Comparison of ENCODE assay signal across 24 cellular contexts in the genomic region with DNA sequence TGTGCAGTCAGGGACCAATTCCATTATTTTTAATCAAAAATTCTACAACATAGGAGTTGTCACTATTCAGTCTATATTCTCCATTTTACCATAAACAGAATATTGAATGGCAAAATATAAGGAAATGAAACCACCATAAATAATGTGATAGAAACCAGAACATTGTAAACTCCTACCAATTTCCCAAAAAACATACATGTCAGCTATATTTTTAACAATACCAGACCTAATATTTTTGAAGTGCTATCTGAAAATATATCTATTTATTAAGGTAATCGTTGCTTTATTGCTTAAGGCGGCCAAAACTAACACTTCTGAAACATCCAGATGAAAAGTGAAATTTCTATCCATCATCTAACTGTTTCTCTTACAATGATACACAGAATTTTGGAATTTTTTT.
DNase-seq lines count a peak whose midpoint lies in the region; ATAC-seq, FAIRE-seq and TF ChIP-seq lines count a peak whose summit lies in the region.
"Had no signal": no experiment of that assay in that cellular context is flagged by ENCODE, and none has a peak within 500 bp of the region (broad histone marks: within the 10 kb centered on the region; RNA-seq: fewer than 3 reads in every experiment).

No MANE protein-coding gene starts in this region.

- no peaks in the 10 kb centered on the region for H3K79me2 ChIP-seq in HepG2 (ENCODE audit: insufficient read depth, low read length)

- no peak overlapping the region for H3K9ac ChIP-seq in HepG2 (ENCODE audit: insufficient read depth, low read depth, low read length)
- H3K9ac ChIP-seq in SK-N-MC (ENCODE audit: insufficient read length): no peak overlapping the region
- H3K9ac ChIP-seq: BLaER1 had no signal

- TF ChIP-seq RAD21 in HepG2 (CRISPR knock-in tag; IDR thresholded peaks at IDR 0.05): no peak

- 1% methylated on average over 2 of the region's 2 CpGs for WGBS in HepG2 (ENCODE audit: low lambda C conversion rate)
- WGBS in right lobe of liver (ENCODE audit: insufficient coverage, low coverage, low lambda C conversion rate, missing lambda C conversion rate): 38% methylated on average over 2 of the region's 2 CpGs

- H3K9me3 ChIP-seq in HepG2 (ENCODE audit: low read length) (no peaks in the 10 kb centered on the region), right lobe of liver (no peaks in the 10 kb centered on the region), SK-N-MC (ENCODE audit: low read depth, low read length) (no peaks in the 10 kb centered on the region)
- H3K9me3 ChIP-seq: BE2C had no signal

- intact Hi-C loops in HepG2 (cut with micrococcal nuclease; ENCODE audit: unreplicated experiment): loop anchor here (10.0 kb wide), 1 partner anchor 1291 kb away; no protein-coding TSS in a partner anchor
- intact Hi-C loops in right lobe of liver (cut with DNase I): no loop called here

- no peak overlapping the region for H2AFZ ChIP-seq in HepG2 (ENCODE audit: low read length)

- H3K36me3 ChIP-seq in HepG2 (replicated peaks in 1 of 2; ENCODE audit: control insufficient read depth in 1 of 2, insufficient read depth in 2 of 2, low read length in 2 of 2) (no peaks in the 10 kb centered on the region), right lobe of liver (no peaks in the 10 kb centered on the region), SK-N-MC (ENCODE audit: insufficient read depth, low read length) (no peaks in the 10 kb centered on the region)
- H3K36me3 ChIP-seq: BE2C, BLaER1 had no signal

- no peak for FAIRE-seq in HepG2 (lab: Jason Lieb, UNC)
- peak; percentile 64 for FAIRE-seq in islet of Langerhans (lab: Jason Lieb, UNC)
- FAIRE-seq: G401.6, GM12891, GM19239 had no signal

- no peak overlapping the region for H3K4me2 ChIP-seq in HepG2 (ENCODE audit: low read depth, low read length)
- H3K4me2 ChIP-seq: BLaER1 had no signal

- H3K27ac ChIP-seq in HepG2 (ENCODE audit: extremely low read length, insufficient read depth, low read length) (no peak overlapping the region), right lobe of liver (no peak overlapping the region), SK-N-MC (peak overlapping the region; percentile 82)
- H3K27ac ChIP-seq: 22Rv1, BLaER1 had no signal

- H3K27me3 ChIP-seq in HepG2 (ENCODE audit: control insufficient read depth in 1 of 2, insufficient read depth in 2 of 2, low read length in 2 of 2) (peaks cover 7 to 36% of the 10 kb centered on the region in 2 experiments; a peak in 4 of 5 replicates), right lobe of liver (peaks cover 6 to 35% of the 10 kb centered on the region in 2 donors)

- TF ChIP-seq CTCF in HepG2 (CRISPR knock-in tag; IDR thresholded peaks at IDR 0.05) (no peak), right lobe of liver (IDR thresholded peaks at IDR 0.05) (no peak)

- in situ Hi-C loops in HepG2 (cut with HindIII; ENCODE audit: extremely low pct_ligation_motif_present, low pct_unique_long_range_greater_than_20kb): loop anchor here (10.0 kb wide), 2 partner anchors 671 to 791 kb away; no protein-coding TSS in a partner anchor

- H4K20me1 ChIP-seq in HepG2 (ENCODE audit: insufficient read depth, low read length): no peaks in the 10 kb centered on the region

- H3K4me1 ChIP-seq in HepG2 (ENCODE audit: insufficient read depth, low read length) (peaks cover 11% of the 10 kb centered on the region), right lobe of liver (peaks cover 0 to 8% (median 0%) of the 10 kb centered on the region in 4 donors)
- H3K4me1 ChIP-seq: BE2C had no signal

- no peak for DNase-seq in HepG2 (ENCODE audit: low spot score)
- DNase-seq in right lobe of liver: no peak
- no peak for DNase-seq in SK-N-MC (ENCODE audit: low read depth, low spot score)
- peak; percentile 7 for DNase-seq in superior temporal gyrus (ENCODE audit: extremely low spot score)
- no peak for DNase-seq in pons (ENCODE audit: low spot score)
- no peak for DNase-seq in DMS153 treated with DMSO at 0.1 percent for 48 hours (lab: John Stamatoyannopoulos, UW; ENCODE audit: unreplicated experiment)
- DNase-seq in KG1 (lab: John Stamatoyannopoulos, UW): no peak
- DNase-seq: ACHN; BE2C; C1 segment of cervical spinal cord; CD4-positive, alpha-beta memory T cell; CD4-positive, CD25-positive, alpha-beta regulatory T cell; CD8-positive, alpha-beta memory T cell; COR-L47; DMS 273 treated with DMSO at 0.1 percent for 48 hours; DMS153; DMS79 treated with DMSO at 0.1 percent for 48 hours; GF-D8 had no signal

- ATAC-seq in HepG2: no peak
- ATAC-seq in right lobe of liver: no peak

- TF ChIP-seq EP300 in HepG2 (IDR thresholded peaks at IDR 0.05; ENCODE audit: low read depth in 2 of 2, low read length in 2 of 2) (no peak), HepG2 (CRISPR knock-in tag; IDR thresholded peaks at IDR 0.05; ENCODE audit: borderline replicate concordance) (no peak)

- H3K4me3 ChIP-seq in HepG2 (replicated peaks in 1 of 3; ENCODE audit: insufficient read depth in 1 of 3, low read depth in 2 of 3, low read length in 3 of 3) (no peak overlapping the region), right lobe of liver (no peak overlapping the region), SK-N-MC (peak overlapping the region; percentile 25; the same call in 1 of the 2 replicates)
- H3K4me3 ChIP-seq: BLaER1 had no signal

- TF ChIP-seq POLR2A in HepG2 (IDR thresholded peaks at IDR 0.05; ENCODE audit: insufficient read depth in 1 of 2, low read depth in 2 of 2, low read length in 2 of 2): no peak
- no peak for TF ChIP-seq POLR2A in right lobe of liver (IDR thresholded peaks at IDR 0.05)

- CTCF ChIA-PET in HepG2 (lab: Yijun Ruan, JAX; ENCODE audit: low intra/inter-chr PET ratio, low total read pairs): no interaction called here

- POLR2A ChIA-PET in HepG2 (lab: Yijun Ruan, JAX): no interaction called here

- BruUV-seq in HepG2 (replicated peaks; lab: Mats Ljungman, UMichigan): no TSS peak

TF ChIP-seq in HepG2, 621 proteins besides CTCF, POLR2A, EP300 and RAD21:
- TF ChIP-seq ZNF616 (CRISPR knock-in tag; IDR thresholded peaks at IDR 0.05; ENCODE audit: low read depth) (no peak), ZBTB7B (CRISPR knock-in tag; IDR thresholded peaks at IDR 0.05) (no peak), MAFF (IDR thresholded peaks at IDR 0.05; ENCODE audit: low read depth, low read length) (peak; percentile 55; the same call in 1 of the 2 replicates), NFE2L2 (IDR thresholded peaks at IDR 0.05; ENCODE audit: low read length) (no peak), SRSF9 (IDR thresholded peaks at IDR 0.05; ENCODE audit: borderline replicate concordance, insufficient read depth, low read depth, low read length, poor library complexity, severe bottlenecking) (no peak), ZBTB1 (CRISPR knock-in tag; IDR thresholded peaks at IDR 0.05; ENCODE audit: borderline replicate concordance) (no peak), MAFK (conservative IDR thresholded peaks at IDR 0.05 in 1 of 2, IDR thresholded peaks at IDR 0.05 in 1 of 2; ENCODE audit: low read length in 2 of 2) (peak; percentile 30 to 68; a peak in 3 of 4 replicates), HOXA9 (CRISPR knock-in tag; IDR thresholded peaks at IDR 0.05; ENCODE audit: borderline replicate concordance) (no peak)
- TF ChIP-seq, protein P1, sequence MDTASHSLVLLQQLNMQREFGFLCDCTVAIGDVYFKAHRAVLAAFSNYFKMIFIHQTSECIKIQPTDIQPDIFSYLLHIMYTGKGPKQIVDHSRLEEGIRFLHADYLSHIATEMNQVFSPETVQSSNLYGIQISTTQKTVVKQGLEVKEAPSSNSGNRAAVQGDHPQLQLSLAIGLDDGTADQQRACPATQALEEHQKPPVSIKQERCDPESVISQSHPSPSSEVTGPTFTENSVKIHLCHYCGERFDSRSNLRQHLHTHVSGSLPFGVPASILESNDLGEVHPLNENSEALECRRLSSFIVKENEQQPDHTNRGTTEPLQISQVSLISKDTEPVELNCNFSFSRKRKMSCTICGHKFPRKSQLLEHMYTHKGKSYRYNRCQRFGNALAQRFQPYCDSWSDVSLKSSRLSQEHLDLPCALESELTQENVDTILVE (CRISPR knock-in tag; IDR thresholded peaks at IDR 0.05): no peak
